8 cellular contexts compared by ENCODE assay signal in genomic region chr2:27705851-27706622, GRCh38. TPM values are rescaled to one million over a fixed set of nuclear protein-coding genes. Genes with fewer than 3 reads are reported as not detected.
A peak's percentile ranks its signal among the peaks of the same experiment; 100 is the strongest.
DNase-seq lines count a peak whose midpoint lies in the region; ATAC-seq lines count a peak whose summit lies in the region.

No MANE protein-coding gene starts in this region.

- peak; percentile 86 for ATAC-seq in activated CD4-positive, alpha-beta T cell treated with anti-CD3 and anti-CD28 coated beads for 36 hours
- ATAC-seq in GM21786 (IDR thresholded peaks at IDR 0.05; ENCODE audit: unreplicated experiment): no peak

- no peak overlapping the region for H3K4me3 Mint-ChIP-seq in activated CD4-positive, alpha-beta T cell treated with anti-CD3 and anti-CD28 coated beads for 36 hours
- no peak overlapping the region for H3K4me3 Mint-ChIP-seq in activated CD4-positive, alpha-beta memory T cell treated with anti-CD3 and anti-CD28 coated beads for 36 hours
- no peak overlapping the region for H3K4me3 Mint-ChIP-seq in stimulated activated naive CD8-positive, alpha-beta T cell treated with anti-CD3 and anti-CD28 coated beads, Interleukin-15, Interleukin-2, amounts not matched to agents 100 ng/mL and 50 ng/mL, for 24 hours

- no peaks in the 10 kb centered on the region for H3K27me3 Mint-ChIP-seq in activated CD4-positive, alpha-beta T cell treated with anti-CD3 and anti-CD28 coated beads for 36 hours
- H3K27me3 Mint-ChIP-seq in activated CD4-positive, alpha-beta memory T cell treated with anti-CD3 and anti-CD28 coated beads for 36 hours: no peaks in the 10 kb centered on the region
- no peaks in the 10 kb centered on the region for H3K27me3 Mint-ChIP-seq in stimulated activated naive CD8-positive, alpha-beta T cell treated with anti-CD3 and anti-CD28 coated beads, Interleukin-15, Interleukin-2, amounts not matched to agents 100 ng/mL and 50 ng/mL, for 24 hours

- no peak for DNase-seq in activated CD4-positive, alpha-beta T cell treated with anti-CD3 and anti-CD28 coated beads for 36 hours
- DNase-seq in activated CD4-positive, alpha-beta T cell treated with anti-CD3 and anti-CD28 coated beads for 1 hour: no peak
- DNase-seq in activated CD4-positive, alpha-beta memory T cell treated with anti-CD3 and anti-CD28 coated beads for 36 hours: no peak
- peak; percentile 81 for DNase-seq in hepatic stellate cell (ENCODE audit: low spot score)
- DNase-seq in iPS-NIHi11 (ENCODE audit: low spot score): no peak
- DNase-seq in NCI-H2081 (lab: John Stamatoyannopoulos, UW): no peak

- H3K36me3 Mint-ChIP-seq in activated CD4-positive, alpha-beta T cell treated with anti-CD3 and anti-CD28 coated beads for 36 hours (ENCODE audit: low read depth): no peaks in the 10 kb centered on the region
- no peaks in the 10 kb centered on the region for H3K36me3 Mint-ChIP-seq in activated CD4-positive, alpha-beta memory T cell treated with anti-CD3 and anti-CD28 coated beads for 36 hours
- H3K36me3 Mint-ChIP-seq in stimulated activated naive CD8-positive, alpha-beta T cell treated with anti-CD3 and anti-CD28 coated beads, Interleukin-15, Interleukin-2, amounts not matched to agents 100 ng/mL and 50 ng/mL, for 24 hours (ENCODE audit: low read depth): no peaks in the 10 kb centered on the region

- intact Hi-C loops in activated CD4-positive, alpha-beta T cell treated with anti-CD3 and anti-CD28 coated beads for 36 hours (cut with DNase I, micrococcal nuclease): no loop called here
- intact Hi-C loops in activated CD4-positive, alpha-beta memory T cell treated with anti-CD3 and anti-CD28 coated beads for 36 hours (cut with micrococcal nuclease): loop anchor here (10.0 kb wide), 3 partner anchors 259 to 689 kb away; partner anchors contain the start of gene FOSL2

- peaks cover 23% of the 10 kb centered on the region for H3K4me1 Mint-ChIP-seq in activated CD4-positive, alpha-beta T cell treated with anti-CD3 and anti-CD28 coated beads for 36 hours
- peaks cover 28% of the 10 kb centered on the region for H3K4me1 Mint-ChIP-seq in activated CD4-positive, alpha-beta memory T cell treated with anti-CD3 and anti-CD28 coated beads for 36 hours (ENCODE audit: low read depth)
- H3K4me1 Mint-ChIP-seq in stimulated activated naive CD8-positive, alpha-beta T cell treated with anti-CD3 and anti-CD28 coated beads, Interleukin-15, Interleukin-2, amounts not matched to agents 100 ng/mL and 50 ng/mL, for 24 hours (ENCODE audit: low read depth): peaks cover 29% of the 10 kb centered on the region

- peak overlapping the region; percentile 88 for H3K27ac Mint-ChIP-seq in activated CD4-positive, alpha-beta T cell treated with anti-CD3 and anti-CD28 coated beads for 36 hours
- peak overlapping the region; percentile 83 for H3K27ac Mint-ChIP-seq in activated CD4-positive, alpha-beta memory T cell treated with anti-CD3 and anti-CD28 coated beads for 36 hours
- H3K27ac Mint-ChIP-seq in stimulated activated naive CD8-positive, alpha-beta T cell treated with anti-CD3 and anti-CD28 coated beads, Interleukin-15, Interleukin-2, amounts not matched to agents 100 ng/mL and 50 ng/mL, for 24 hours: peak overlapping the region; percentile 21

- POLR2A ChIA-PET in activated CD4-positive, alpha-beta T cell treated with anti-CD3 and anti-CD28 coated beads for 36 hours (lab: Charles Lee): interaction anchor here (0.6 kb wide), 1 partner anchor 16 kb away, joined by 3 read pairs; no protein-coding TSS in a partner anchor
- POLR2A ChIA-PET in activated CD4-positive, alpha-beta memory T cell treated with anti-CD3 and anti-CD28 coated beads for 36 hours (lab: Charles Lee): interaction anchor here (1.8 kb wide), 1 partner anchor 24 kb away, joined by 8 read pairs; no protein-coding TSS in a partner anchor

- CTCF ChIA-PET in activated CD4-positive, alpha-beta T cell treated with anti-CD3 and anti-CD28 coated beads for 36 hours (lab: Charles Lee): interaction anchor here (0.6 to 2.0 kb wide), 5 partner anchors 11 to 746 kb away, joined by 3 to 14 read pairs (median 4); no protein-coding TSS in a partner anchor
- CTCF ChIA-PET in activated CD4-positive, alpha-beta memory T cell treated with anti-CD3 and anti-CD28 coated beads for 36 hours (lab: Charles Lee): interaction anchor here (0.6 to 5.2 kb wide), 6 partner anchors 14 to 749 kb away, joined by 3 to 43 read pairs (median 4); no protein-coding TSS in a partner anchor

- no peaks in the 10 kb centered on the region for H3K9me3 Mint-ChIP-seq in activated CD4-positive, alpha-beta T cell treated with anti-CD3 and anti-CD28 coated beads for 36 hours (ENCODE audit: low read depth)
- H3K9me3 Mint-ChIP-seq in activated CD4-positive, alpha-beta memory T cell treated with anti-CD3 and anti-CD28 coated beads for 36 hours: no peaks in the 10 kb centered on the region
- no peaks in the 10 kb centered on the region for H3K9me3 Mint-ChIP-seq in stimulated activated naive CD8-positive, alpha-beta T cell treated with anti-CD3 and anti-CD28 coated beads, Interleukin-15, Interleukin-2, amounts not matched to agents 100 ng/mL and 50 ng/mL, for 24 hours

RNA-seq across cellular contexts. Expression of gene SLC4A1AP, which starts 42.3 kb away (rescaled TPM):
- total RNA-seq in activated CD4-positive, alpha-beta T cell treated with anti-CD3 and anti-CD28 coated beads for 36 hours: 10 to 100 TPM; 23.8 to 25.3 TPM
- 10 to 100 TPM; 26.5 TPM for total RNA-seq in activated CD4-positive, alpha-beta memory T cell treated with anti-CD3 and anti-CD28 coated beads for 36 hours

RNA-seq across cellular contexts. Expression of gene SUPT7L, which starts 42.6 kb away (rescaled TPM):
- total RNA-seq in activated CD4-positive, alpha-beta T cell treated with anti-CD3 and anti-CD28 coated beads for 36 hours: 10 to 100 TPM; 23.7 to 26.1 TPM
- total RNA-seq in activated CD4-positive, alpha-beta memory T cell treated with anti-CD3 and anti-CD28 coated beads for 36 hours: 10 to 100 TPM; 30.1 to 30.3 TPM

Comparison
In these comparisons a context has a peak if more than half of its experiments do, and no peak if none do; other contexts are left out.
1. H3K27ac Mint-ChIP-seq: peak in every context shown above with its lines; median percentile 88 in activated CD4-positive, alpha-beta T cell treated with anti-CD3 and anti-CD28 coated beads for 36 hours; 83 in activated CD4-positive, alpha-beta memory T cell treated with anti-CD3 and anti-CD28 coated beads for 36 hours; 21 in stimulated activated naive CD8-positive, alpha-beta T cell treated with anti-CD3 and anti-CD28 coated beads, Interleukin-15, Interleukin-2, amounts not matched to agents 100 ng/mL and 50 ng/mL, for 24 hours.